ENCODE assay signal across 9 cellular contexts in the genomic region with DNA sequence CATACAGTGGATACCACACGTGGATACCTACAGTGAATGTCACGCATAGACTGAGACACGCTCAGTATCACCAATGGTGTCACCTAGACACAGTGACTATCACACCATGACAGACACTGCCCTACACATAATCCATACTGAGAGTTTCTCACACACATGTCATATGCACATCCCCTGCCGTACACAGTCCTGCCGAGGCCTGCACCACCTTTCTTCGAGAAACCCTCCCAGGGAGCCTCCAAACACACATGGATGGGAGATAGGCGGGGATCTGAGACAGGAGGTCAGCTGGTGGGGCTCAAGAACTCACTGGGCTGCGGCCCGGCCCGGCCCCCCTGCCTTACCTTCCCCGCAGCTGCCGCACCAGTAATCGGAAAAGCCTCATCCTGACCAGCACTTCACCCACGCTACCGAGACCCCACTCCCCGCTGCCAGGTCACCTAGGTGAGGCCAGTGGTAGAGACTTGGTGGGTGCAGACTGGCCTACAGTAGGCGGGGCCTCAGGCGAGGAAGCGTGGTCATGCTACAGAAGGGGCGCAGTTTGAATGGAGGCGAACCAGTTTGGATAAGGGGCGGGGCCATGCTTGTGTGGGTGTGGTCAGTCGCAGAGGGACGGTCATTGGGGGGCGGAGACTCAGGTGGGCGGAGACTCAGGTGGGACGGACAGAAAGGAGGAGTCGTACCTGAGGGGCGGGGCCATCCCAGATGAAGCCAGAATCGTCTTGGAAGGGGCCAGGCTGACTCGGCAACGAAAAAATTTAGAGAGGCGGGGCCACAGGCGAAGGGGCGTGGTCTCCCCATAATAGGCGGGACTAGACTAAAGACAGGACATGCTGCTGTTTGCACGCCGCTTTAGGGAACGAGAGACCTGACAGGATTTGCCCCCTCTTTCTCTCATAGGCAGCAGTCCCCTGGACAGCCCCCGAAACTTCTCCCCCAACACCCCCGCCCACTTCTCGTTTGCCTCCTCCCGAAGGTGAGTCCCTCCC. TPM values are rescaled to one million over a fixed set of nuclear protein-coding genes. Genes with fewer than 3 reads are reported as not detected.
A peak's percentile ranks its signal among the peaks of the same experiment; 100 is the strongest.
DNase-seq lines count a peak whose midpoint lies in the region; ATAC-seq and TF ChIP-seq lines count a peak whose summit lies in the region.
"Had no signal": no experiment of that assay in that cellular context is flagged by ENCODE, and none has a peak within 500 bp of the region (broad histone marks: within the 10 kb centered on the region; RNA-seq: fewer than 3 reads in every experiment).

No MANE protein-coding gene starts in this region.

- H3K27me3 ChIP-seq in Peyer's patch, result peaks cover 0 to 41% of the 10 kb centered on the region in 2 donors

- peak overlapping the region in 1 of 4 donors; percentile 28 for H3K4me3 ChIP-seq in Peyer's patch

- no peak overlapping the region for H3K27ac Mint-ChIP-seq in stimulated activated naive CD8-positive, alpha-beta T cell treated with anti-CD3 and anti-CD28 coated beads, Interleukin-15, amount 100 ng/mL, for 72 hours

- H3K9me3 ChIP-seq in Peyer's patch, result no peaks in the 10 kb centered on the region

- DNase-seq in AG08396 (ENCODE audit: low spot score), result peak; percentile 81
- peak; percentile 80 for DNase-seq in GM20000 (ENCODE audit: low spot score)
- DNase-seq in Peyer's patch, result peak in 2 of 3 donors; percentile 70 to 78
- peak; percentile 73 to 97 for DNase-seq in T47D (ENCODE audit: low read depth in 1 of 2, low spot score in 1 of 2)
- peak; percentile 85 for DNase-seq in kidney tubule cell (ENCODE audit: low spot score)
- DNase-seq in stimulated activated naive CD8-positive, alpha-beta T cell treated with anti-CD3 and anti-CD28 coated beads, Interleukin-15, amount 100 ng/mL, for 72 hours, result peak; percentile 63 to 68
- no peak for DNase-seq in NK-92 treated with Interleukin-12 subunit alpha and Interleukin-12 subunit beta, amount 100 ng/mL, for 24 hours (lab: John Stamatoyannopoulos, UW)

- no peaks in the 10 kb centered on the region for H3K36me3 ChIP-seq in Peyer's patch

- TF ChIP-seq POLR2A in Peyer's patch (IDR thresholded peaks at IDR 0.05), result no peak

- H3K9me3 Mint-ChIP-seq in stimulated activated naive CD8-positive, alpha-beta T cell treated with anti-CD3 and anti-CD28 coated beads, Interleukin-15, amount 100 ng/mL, for 72 hours, result no peaks in the 10 kb centered on the region

- H3K27me3 Mint-ChIP-seq in stimulated activated naive CD8-positive, alpha-beta T cell treated with anti-CD3 and anti-CD28 coated beads, Interleukin-15, amount 100 ng/mL, for 72 hours, result peaks cover 96% of the 10 kb centered on the region

- in situ Hi-C loops in T47D (cut with HindIII; ENCODE audit: low pct_unique_long_range_greater_than_20kb, low sequenced_read_pairs), result no loop called here

- no peak for TF ChIP-seq CTCF in GM20000 (IDR thresholded peaks at IDR 0.05; ENCODE audit: extremely low read depth, missing control alignments)
- TF ChIP-seq CTCF in Peyer's patch (IDR thresholded peaks at IDR 0.05), result no peak

- no peak overlapping the region for H3K27ac ChIP-seq in Peyer's patch

- ATAC-seq in stimulated activated naive CD8-positive, alpha-beta T cell treated with anti-CD3 and anti-CD28 coated beads, Interleukin-15, amount 100 ng/mL, for 72 hours, result peak; percentile 44
- no peak for ATAC-seq in HG03196 (IDR thresholded peaks at IDR 0.05; ENCODE audit: unreplicated experiment)

- H3K4me3 Mint-ChIP-seq in stimulated activated naive CD8-positive, alpha-beta T cell treated with anti-CD3 and anti-CD28 coated beads, Interleukin-15, amount 100 ng/mL, for 72 hours, result peak overlapping the region; percentile 49 to 67

- H3K4me1 ChIP-seq in Peyer's patch, result peaks cover 0 to 19% (median 11%) of the 10 kb centered on the region in 4 donors

- H3K4me1 Mint-ChIP-seq in stimulated activated naive CD8-positive, alpha-beta T cell treated with anti-CD3 and anti-CD28 coated beads, Interleukin-15, amount 100 ng/mL, for 72 hours, result peaks cover 41% of the 10 kb centered on the region

RNA-seq across cellular contexts. Expression of a gene that starts 2.1 kb away (rescaled TPM):
- under 1 TPM in 1 of 4 donors, not detected in 3; 0.27 TPM for total RNA-seq in Peyer's patch

RNA-seq across cellular contexts. Expression of a gene that starts 6.0 kb away (rescaled TPM):
- not detected for total RNA-seq in Peyer's patch

RNA-seq across cellular contexts. Expression of a gene that starts 34.0 kb away (rescaled TPM):
- total RNA-seq in Peyer's patch, result 10 to 100 TPM in 2 of 4 donors, 1 to 10 TPM in 2; 5.9 to 24.8 (median 9.4) TPM

RNA-seq across cellular contexts. Expression of a gene that starts 38.5 kb away (rescaled TPM):
- total RNA-seq in Peyer's patch, result not detected
- total RNA-seq: mononuclear cell had no signal

RNA-seq across cellular contexts. Expression of a gene that starts 38.8 kb away (rescaled TPM):
- total RNA-seq in Peyer's patch, result 100 to 1,000 TPM; 150 to 461 (median 375) TPM
